Comparison of ENCODE assay signal across 8 cellular contexts in genomic region chr1:154971341-154971998, GRCh38. TPM values are rescaled to one million over a fixed set of nuclear protein-coding genes. Genes with fewer than 3 reads are reported as not detected.
DNase-seq lines count a peak whose midpoint lies in the region; ATAC-seq, FAIRE-seq and TF ChIP-seq lines count a peak whose summit lies in the region.

No MANE protein-coding gene starts in this region.

- H3K4me3 ChIP-seq in BJ (ENCODE audit: low read depth, low read length) (peak overlapping the region; percentile 5; the same call in 1 of the 2 replicates), coronary artery (peak overlapping the region; percentile 78)

- CTCF ChIA-PET in BJ (lab: Yijun Ruan, JAX) = interaction anchor here (0.8 to 5.4 kb wide), 15 partner anchors 8 to 412 kb away, joined by 3 to 40 read pairs (median 7); partner anchors contain the start of genes ADAM15, PBXIP1, PYGO2 and ZBTB7B

- no peaks in the 10 kb centered on the region for H3K36me3 Mint-ChIP-seq in natural killer cell treated with Interleukin-12 subunit alpha and Interleukin-12 subunit beta and Interleukin-15 and Interleukin-18, amount 100 ng/mL, for 72 hours

- POLR2A ChIA-PET in BJ (lab: Charles Lee) = interaction anchor here (0.6 kb wide), 1 partner anchor 1732 kb away, joined by 11 read pairs; no protein-coding TSS in a partner anchor

- no peak for TF ChIP-seq POLR2A in GM12891 (IDR thresholded peaks at IDR 0.05; ENCODE audit: low read depth, low read length)

- FAIRE-seq in GM12891 (lab: Jason Lieb, UNC) = no peak

- H3K27ac Mint-ChIP-seq in natural killer cell treated with Interleukin-12 subunit alpha and Interleukin-12 subunit beta and Interleukin-15 and Interleukin-18, amount 100 ng/mL, for 72 hours = peak overlapping the region; percentile 63 to 69

- DNase-seq in BJ (ENCODE audit: low read depth) (no peak), NCI-H460 (ENCODE audit: extremely low read depth, low read depth) (peak; percentile 73), coronary artery (ENCODE audit: low spot score) (no peak), GM12891 (ENCODE audit: insufficient read length, low spot score) (no peak)
- no peak for DNase-seq in natural killer cell treated with Interleukin-12 subunit alpha and Interleukin-12 subunit beta and Interleukin-15 and Interleukin-18, amount 100 ng/mL, for 72 hours (ENCODE audit: low spot score)

- H3K27me3 ChIP-seq in BJ (ENCODE audit: control insufficient read depth, insufficient read depth, low read length) = no peaks in the 10 kb centered on the region

- TF ChIP-seq CTCF in BJ (IDR thresholded peaks at IDR 0.05; ENCODE audit: insufficient read depth, low read depth, low read length) (no peak), coronary artery (IDR thresholded peaks at IDR 0.05) (no peak)

- H3K4me1 Mint-ChIP-seq in natural killer cell treated with Interleukin-12 subunit alpha and Interleukin-12 subunit beta and Interleukin-15 and Interleukin-18, amount 100 ng/mL, for 72 hours (ENCODE audit: low read depth in 2 of 2) = peaks cover 33 to 36% of the 10 kb centered on the region in 2 donors

- peaks cover 17% of the 10 kb centered on the region for H3K36me3 ChIP-seq in BJ (ENCODE audit: control insufficient read depth, insufficient read depth, low read length)

- H3K4me3 Mint-ChIP-seq in natural killer cell treated with Interleukin-12 subunit alpha and Interleukin-12 subunit beta and Interleukin-15 and Interleukin-18, amount 100 ng/mL, for 72 hours = peak overlapping the region; percentile 65

- peak overlapping the region; percentile 98 for H3K27ac ChIP-seq in coronary artery

- no peaks in the 10 kb centered on the region for H3K27me3 Mint-ChIP-seq in natural killer cell treated with Interleukin-12 subunit alpha and Interleukin-12 subunit beta and Interleukin-15 and Interleukin-18, amount 100 ng/mL, for 72 hours

- no peak for ATAC-seq in natural killer cell treated with Interleukin-12 subunit alpha and Interleukin-12 subunit beta and Interleukin-15 and Interleukin-18, amount 100 ng/mL, for 72 hours
- ATAC-seq in GM18861 (IDR thresholded peaks at IDR 0.05; ENCODE audit: unreplicated experiment) (no peak), HG02623 (IDR thresholded peaks at IDR 0.05; ENCODE audit: unreplicated experiment) (no peak), HG03442 (IDR thresholded peaks at IDR 0.05; ENCODE audit: unreplicated experiment) (no peak)

- H3K9me3 Mint-ChIP-seq in natural killer cell treated with Interleukin-12 subunit alpha and Interleukin-12 subunit beta and Interleukin-15 and Interleukin-18, amount 100 ng/mL, for 72 hours = no peaks in the 10 kb centered on the region

TF ChIP-seq in GM12891, 5 proteins besides CTCF, POLR2A, EP300 and RAD21:
- TF ChIP-seq POLR2AphosphoS5 (IDR thresholded peaks at IDR 0.05; ENCODE audit: low read depth, low read length) (no peak), SPI1 (IDR thresholded peaks at IDR 0.05; ENCODE audit: low read depth, low read length) (no peak)

RNA-seq across cellular contexts. Expression of gene SHC1, which starts 0.9 kb away (rescaled TPM):
- 455 and 653 TPM in 2 replicates for polyA plus RNA-seq in BJ (2011; rRNA removed)
- 247 and 437 TPM in 2 replicates for polyA minus RNA-seq in BJ (2011; rRNA and poly(A)+ RNA removed)
- 382 and 411 TPM in 2 replicates for total RNA-seq in NCI-H460 (2014; rRNA removed; shearing (Covaris generic))
- polyA plus RNA-seq in NCI-H460 (2014; cell fraction: nucleus; rRNA removed) = 478 and 522 TPM in 2 replicates
- total RNA-seq in natural killer cell treated with Interleukin-12 subunit alpha and Interleukin-12 subunit beta and Interleukin-15 and Interleukin-18, amount 100 ng/mL, for 72 hours = 10 to 100 TPM; 72.3 to 72.7 TPM
- polyA plus RNA-seq in GM12891 (2012; ENCODE audit: low read depth, missing spikeins) = 16.1 TPM

RNA-seq across cellular contexts. Expression of gene CKS1B, which starts 3.0 kb away (rescaled TPM):
- 111 and 160 TPM in 2 replicates for polyA plus RNA-seq in BJ (2011; rRNA removed)
- polyA minus RNA-seq in BJ (2011; rRNA and poly(A)+ RNA removed) = 32.3 and 34.2 TPM in 2 replicates
- 585 and 634 TPM in 2 replicates for total RNA-seq in NCI-H460 (2014; rRNA removed; shearing (Covaris generic))
- polyA plus RNA-seq in NCI-H460 (2014; cell fraction: nucleus; rRNA removed) = 249 and 280 TPM in 2 replicates
- total RNA-seq in natural killer cell treated with Interleukin-12 subunit alpha and Interleukin-12 subunit beta and Interleukin-15 and Interleukin-18, amount 100 ng/mL, for 72 hours = 10 to 100 TPM; 52.4 to 72.9 TPM
- polyA plus RNA-seq in GM12891 (2012; ENCODE audit: low read depth, missing spikeins) = 175 TPM

RNA-seq across cellular contexts. Expression of gene PYGO2, which starts 9.9 kb away (rescaled TPM):
- 18.0 and 21.0 TPM in 2 replicates for polyA plus RNA-seq in BJ (2011; rRNA removed)
- 8.4 and 12.3 TPM in 2 replicates for polyA minus RNA-seq in BJ (2011; rRNA and poly(A)+ RNA removed)
- 33.5 and 34.0 TPM in 2 replicates for total RNA-seq in NCI-H460 (2014; rRNA removed; shearing (Covaris generic))
- 45.5 and 53.7 TPM in 2 replicates for polyA plus RNA-seq in NCI-H460 (2014; cell fraction: nucleus; rRNA removed)
- 10 to 100 TPM; 27.4 to 36.0 TPM for total RNA-seq in natural killer cell treated with Interleukin-12 subunit alpha and Interleukin-12 subunit beta and Interleukin-15 and Interleukin-18, amount 100 ng/mL, for 72 hours
- 17.5 TPM for polyA plus RNA-seq in GM12891 (2012; ENCODE audit: low read depth, missing spikeins)

RNA-seq across cellular contexts. Expression of gene FLAD1, which starts 11.7 kb away (rescaled TPM):
- 26.5 and 40.5 TPM in 2 replicates for polyA plus RNA-seq in BJ (2011; rRNA removed)
- 26.9 and 52.6 TPM in 2 replicates for polyA minus RNA-seq in BJ (2011; rRNA and poly(A)+ RNA removed)
- 60.4 and 68.0 TPM in 2 replicates for total RNA-seq in NCI-H460 (2014; rRNA removed; shearing (Covaris generic))
- polyA plus RNA-seq in NCI-H460 (2014; cell fraction: nucleus; rRNA removed) = 92.8 and 106 TPM in 2 replicates
- total RNA-seq in natural killer cell treated with Interleukin-12 subunit alpha and Interleukin-12 subunit beta and Interleukin-15 and Interleukin-18, amount 100 ng/mL, for 72 hours = 10 to 100 TPM; 53.1 to 84.2 TPM
- polyA plus RNA-seq in GM12891 (2012; ENCODE audit: low read depth, missing spikeins) = 34.2 TPM

RNA-seq across cellular contexts. Expression of gene PBXIP1, which starts 15.6 kb away (rescaled TPM):
- polyA plus RNA-seq in BJ (2011; rRNA removed) = 65.6 and 83.1 TPM in 2 replicates
- 15.1 and 25.8 TPM in 2 replicates for polyA minus RNA-seq in BJ (2011; rRNA and poly(A)+ RNA removed)
- 24.7 and 25.6 TPM in 2 replicates for total RNA-seq in NCI-H460 (2014; rRNA removed; shearing (Covaris generic))
- 23.4 and 23.6 TPM in 2 replicates for polyA plus RNA-seq in NCI-H460 (2014; cell fraction: nucleus; rRNA removed)
- total RNA-seq in natural killer cell treated with Interleukin-12 subunit alpha and Interleukin-12 subunit beta and Interleukin-15 and Interleukin-18, amount 100 ng/mL, for 72 hours = 10 to 100 TPM; 28.9 to 40.7 TPM
- polyA plus RNA-seq in GM12891 (2012; ENCODE audit: low read depth, missing spikeins) = 34.1 TPM
